In genomic region chr1:58702766-58703165, GRCh38 we compare ENCODE assay signal across 15 cellular contexts.
"Had no signal": no experiment of that assay in that cellular context is flagged by ENCODE, and none has a peak within 500 bp of the region (broad histone marks: within the 10 kb centered on the region; RNA-seq: fewer than 3 reads in every experiment).

No MANE protein-coding gene starts in this region.

- H3K4me2 ChIP-seq: hepatocyte had no signal

- DNase-seq: activated B cell treated with CpG ODN at 0.5 μM for 24 hours; activated CD4-positive, alpha-beta T cell treated with anti-CD3 and anti-CD28 coated beads for 48 hours; activated CD8-positive, alpha-beta memory T cell treated with anti-CD3 and anti-CD28 coated beads for 24 hours; activated naive CD4-positive, alpha-beta T cell; cerebellar nuclear complex; effector memory CD8-positive, alpha-beta T cell; mesenchymal stem cell; pancreas; stimulated activated CD4-positive, alpha-beta T cell treated with anti-CD3 and anti-CD28 coated beads, Interleukin-12 subunit alpha, Interleukin-12 subunit beta, amount 100 ng/mL, for 4 hours; stimulated activated CD4-positive, alpha-beta T cell treated with anti-CD3 and anti-CD28 coated beads, Interleukin-2, amount 100 ng/mL, for 24 hours had no signal

- H3K9me3 ChIP-seq: pancreas had no signal

- H2AFZ ChIP-seq: hepatocyte had no signal

- H3K9me3 Mint-ChIP-seq: activated B cell treated with CpG ODN at 0.5 μM for 24 hours; activated T-helper 1 cell treated with anti-CD3 and anti-CD28 coated beads, Interleukin-12 subunit alpha, Interleukin-12 subunit beta, Interleukin-2, Interleukin-4 antibody, amounts not matched to agents 30 ng/mL and 10 ng/mL and 1 ng/mL, durations not matched to agents 14 hours and 24 hours and 36 hours; effector memory CD8-positive, alpha-beta T cell; stimulated activated memory B cell treated with anti-CD40 and anti-IgM and Interleukin-4, amounts not matched to agents 10 μg/mL and 1 μg/mL and 100 μg/mL, for 72 hours; T-helper 1 cell treated with Interleukin-12 subunit alpha and Interleukin-12 subunit beta and Interleukin-4 antibody, amounts not matched to agents 30 μg/mL and 1 μg/mL, for 36 hours had no signal

- H3K27me3 Mint-ChIP-seq: activated B cell treated with CpG ODN at 0.5 μM for 24 hours; effector memory CD8-positive, alpha-beta T cell; stimulated activated memory B cell treated with anti-CD40 and anti-IgM and Interleukin-4, amounts not matched to agents 10 μg/mL and 1 μg/mL and 100 μg/mL, for 72 hours had no signal

- H3K27ac ChIP-seq: epithelial cell of prostate, hepatocyte, pancreas had no signal

- H3K36me3 Mint-ChIP-seq: stimulated activated memory B cell treated with anti-CD40 and anti-IgM and Interleukin-4, amounts not matched to agents 10 μg/mL and 1 μg/mL and 100 μg/mL, for 72 hours had no signal

- H3K27me3 ChIP-seq: hepatocyte, pancreas had no signal

- H3K4me3 Mint-ChIP-seq: activated B cell treated with CpG ODN at 0.5 μM for 24 hours; activated T-helper 1 cell treated with anti-CD3 and anti-CD28 coated beads, Interleukin-12 subunit alpha, Interleukin-12 subunit beta, Interleukin-2, Interleukin-4 antibody, amounts not matched to agents 30 ng/mL and 10 ng/mL and 1 ng/mL, durations not matched to agents 14 hours and 24 hours and 36 hours; effector memory CD8-positive, alpha-beta T cell; stimulated activated memory B cell treated with anti-CD40 and anti-IgM and Interleukin-4, amounts not matched to agents 10 μg/mL and 1 μg/mL and 100 μg/mL, for 72 hours; T-helper 1 cell treated with Interleukin-12 subunit alpha and Interleukin-12 subunit beta and Interleukin-4 antibody, amounts not matched to agents 30 μg/mL and 1 μg/mL, for 36 hours had no signal

- H3K27ac Mint-ChIP-seq: activated B cell treated with CpG ODN at 0.5 μM for 24 hours; activated T-helper 1 cell treated with anti-CD3 and anti-CD28 coated beads, Interleukin-12 subunit alpha, Interleukin-12 subunit beta, Interleukin-2, Interleukin-4 antibody, amounts not matched to agents 30 ng/mL and 10 ng/mL and 1 ng/mL, durations not matched to agents 14 hours and 24 hours and 36 hours; effector memory CD8-positive, alpha-beta T cell; stimulated activated memory B cell treated with anti-CD40 and anti-IgM and Interleukin-4, amounts not matched to agents 10 μg/mL and 1 μg/mL and 100 μg/mL, for 72 hours; T-helper 1 cell treated with Interleukin-12 subunit alpha and Interleukin-12 subunit beta and Interleukin-4 antibody, amounts not matched to agents 30 μg/mL and 1 μg/mL, for 36 hours had no signal
